ENCODE assay signal across 9 cellular contexts in the genomic region with DNA sequence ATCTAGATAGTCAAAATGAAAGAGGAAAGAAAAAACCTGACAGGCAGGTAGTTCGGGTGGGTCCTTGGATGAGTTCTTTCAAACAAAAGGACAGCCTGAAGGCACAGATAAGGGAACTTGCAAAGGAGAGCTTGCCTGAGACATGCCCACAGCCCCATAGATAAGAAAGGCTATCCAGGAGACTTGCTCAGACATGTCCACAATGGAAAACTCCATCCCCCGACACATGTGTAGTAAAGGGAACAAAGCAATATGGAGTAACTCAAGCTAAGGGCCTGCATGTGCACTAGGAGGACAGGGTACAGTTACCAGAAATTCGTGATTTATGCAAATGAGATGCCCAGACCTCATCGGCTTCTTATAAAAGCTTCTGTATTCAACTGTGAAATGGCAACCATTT.
A peak's percentile ranks its signal among the peaks of the same experiment; 100 is the strongest.
DNase-seq lines count a peak whose midpoint lies in the region; ATAC-seq and TF ChIP-seq lines count a peak whose summit lies in the region.
"Had no signal": no experiment of that assay in that cellular context is flagged by ENCODE, and none has a peak within 500 bp of the region (broad histone marks: within the 10 kb centered on the region; RNA-seq: fewer than 3 reads in every experiment).

No MANE protein-coding gene starts in this region.

- no TSS peak for BruUV-seq in mammary epithelial cell (replicated peaks; lab: Mats Ljungman, UMichigan)

- H4K20me1 ChIP-seq in mammary epithelial cell (ENCODE audit: insufficient read depth, low read length), result no peaks in the 10 kb centered on the region

- H3K4me1 Mint-ChIP-seq in mesothelial cell of epicardium, result peaks cover 8% of the 10 kb centered on the region
- no peaks in the 10 kb centered on the region for H3K4me1 Mint-ChIP-seq in naive thymus-derived CD8-positive, alpha-beta T cell
- H3K4me1 Mint-ChIP-seq: activated B cell treated with CpG ODN at 0.5 μM for 24 hours had no signal

- intact Hi-C loops in mammary epithelial cell (cut with micrococcal nuclease), result no loop called here

- dilution Hi-C loops in mammary epithelial cell (cut with HindIII; ENCODE audit: low sequenced_read_pairs), result no loop called here

- no peak overlapping the region for H3K4me3 Mint-ChIP-seq in mesothelial cell of epicardium
- H3K4me3 Mint-ChIP-seq in naive thymus-derived CD8-positive, alpha-beta T cell, result no peak overlapping the region
- H3K4me3 Mint-ChIP-seq: activated B cell treated with CpG ODN at 0.5 μM for 24 hours had no signal

- H3K36me3 ChIP-seq in mammary epithelial cell (ENCODE audit: insufficient read depth, low read length), result no peaks in the 10 kb centered on the region

- H3K27me3 ChIP-seq in mammary epithelial cell (ENCODE audit: insufficient read depth, low read length), result no peaks in the 10 kb centered on the region

- no peak overlapping the region for H3K27ac ChIP-seq in mammary epithelial cell (ENCODE audit: insufficient read depth, low read depth, low read length)

- no peaks in the 10 kb centered on the region for H3K9me3 ChIP-seq in mammary epithelial cell (replicated peaks; ENCODE audit: insufficient read depth, low read length)

- peaks cover 7% of the 10 kb centered on the region for H3K4me1 ChIP-seq in mammary epithelial cell (ENCODE audit: insufficient read depth, low read length)

- no peak overlapping the region for H3K9ac ChIP-seq in mammary epithelial cell (ENCODE audit: insufficient read depth, low read length)

- peak overlapping the region; percentile 81 for H2AFZ ChIP-seq in mammary epithelial cell (ENCODE audit: low read depth, low read length)

- no peak overlapping the region for H3K4me2 ChIP-seq in mammary epithelial cell (ENCODE audit: insufficient read depth, low read depth, low read length)

- 75% methylated on average over 4 of the region's 4 CpGs for WGBS in mammary epithelial cell (ENCODE audit: low coverage, missing lambda C conversion rate)

- in situ Hi-C loops in mammary epithelial cell (cut with MboI; ENCODE audit: low sequenced_read_pairs in 2 of 2), result no loop called here

- H3K27me3 Mint-ChIP-seq in mesothelial cell of epicardium (ENCODE audit: low read depth), result no peaks in the 10 kb centered on the region
- no peaks in the 10 kb centered on the region for H3K27me3 Mint-ChIP-seq in naive thymus-derived CD8-positive, alpha-beta T cell
- H3K27me3 Mint-ChIP-seq: activated B cell treated with CpG ODN at 0.5 μM for 24 hours had no signal

- H3K27ac Mint-ChIP-seq in mesothelial cell of epicardium, result peak overlapping the region; percentile 30
- H3K27ac Mint-ChIP-seq in naive thymus-derived CD8-positive, alpha-beta T cell, result no peak overlapping the region
- H3K27ac Mint-ChIP-seq: activated B cell treated with CpG ODN at 0.5 μM for 24 hours had no signal

- DNase-seq in DMS53 (lab: John Stamatoyannopoulos, UW) (peak; percentile 35), DMS53 treated with DMSO at 0.1 percent for 48 hours (lab: John Stamatoyannopoulos, UW; ENCODE audit: unreplicated experiment) (no peak), NCI-H510A (lab: John Stamatoyannopoulos, UW) (peak; percentile 32), mammary epithelial cell (peak; percentile 53), mesothelial cell of epicardium (ENCODE audit: low spot score in 2 of 2, unreplicated experiment in 2 of 2) (no peak), SHP77 treated with DMSO at 0.1 percent for 48 hours (lab: John Stamatoyannopoulos, UW) (no peak), T-helper 9 cell (no peak)
- no peak for DNase-seq in naive thymus-derived CD8-positive, alpha-beta T cell
- DNase-seq: activated B cell treated with CpG ODN at 0.5 μM for 24 hours had no signal

- TF ChIP-seq CTCF in mammary epithelial cell (conservative IDR thresholded peaks at IDR 0.05 in 1 of 2, IDR thresholded peaks at IDR 0.05 in 1 of 2; ENCODE audit: extremely low read depth in 1 of 2, insufficient read depth in 1 of 2, low read depth in 1 of 2, low read length in 2 of 2) (no peak), mesothelial cell of epicardium (IDR thresholded peaks at IDR 0.05; ENCODE audit: unreplicated experiment) (no peak)

- POLR2A ChIA-PET in naive thymus-derived CD8-positive, alpha-beta T cell (lab: Charles Lee), result no interaction called here

- no peaks in the 10 kb centered on the region for H3K79me2 ChIP-seq in mammary epithelial cell (ENCODE audit: insufficient read depth, low read length)

- no peak overlapping the region for H3K4me3 ChIP-seq in mammary epithelial cell (replicated peaks in 1 of 3; ENCODE audit: insufficient read depth in 1 of 3, low read depth in 2 of 3, low read length in 3 of 3)

- H3K9me3 Mint-ChIP-seq in mesothelial cell of epicardium, result peaks cover 10% of the 10 kb centered on the region
- peaks cover 0 to 10% (median 0%) of the 10 kb centered on the region in 9 donors for H3K9me3 Mint-ChIP-seq in naive thymus-derived CD8-positive, alpha-beta T cell
- H3K9me3 Mint-ChIP-seq: activated B cell treated with CpG ODN at 0.5 μM for 24 hours had no signal

- CTCF ChIA-PET in mammary epithelial cell (lab: Charles Lee; ENCODE audit: low non-redundant PET), result interaction anchor here (0.5 kb wide), 1 partner anchor 38 kb away, joined by 3 read pairs; no protein-coding TSS in a partner anchor

- H3K36me3 Mint-ChIP-seq in mesothelial cell of epicardium, result no peaks in the 10 kb centered on the region
- H3K36me3 Mint-ChIP-seq in naive thymus-derived CD8-positive, alpha-beta T cell, result no peaks in the 10 kb centered on the region

- ATAC-seq in naive thymus-derived CD8-positive, alpha-beta T cell, result no peak

Comparison
In these comparisons a context has a peak if more than half of its experiments do, and no peak if none do; other contexts are left out.
1. DNase-seq: peak in DMS53 (single experiment), NCI-H510A (single experiment) and mammary epithelial cell (single experiment); none in DMS53 treated with DMSO at 0.1 percent for 48 hours (single experiment), mesothelial cell of epicardium (0 of 2), SHP77 treated with DMSO at 0.1 percent for 48 hours (single experiment), naive thymus-derived CD8-positive, alpha-beta T cell (0 of 10) and T-helper 9 cell (single experiment).